Comparison of ENCODE assay signal across 8 cellular contexts in genomic region chr12:95943231-95943842, GRCh38. TPM values are rescaled to one million over a fixed set of nuclear protein-coding genes. Genes with fewer than 3 reads are reported as not detected.
DNase-seq lines count a peak whose midpoint lies in the region; ATAC-seq, FAIRE-seq and TF ChIP-seq lines count a peak whose summit lies in the region.

A gene with protein sequence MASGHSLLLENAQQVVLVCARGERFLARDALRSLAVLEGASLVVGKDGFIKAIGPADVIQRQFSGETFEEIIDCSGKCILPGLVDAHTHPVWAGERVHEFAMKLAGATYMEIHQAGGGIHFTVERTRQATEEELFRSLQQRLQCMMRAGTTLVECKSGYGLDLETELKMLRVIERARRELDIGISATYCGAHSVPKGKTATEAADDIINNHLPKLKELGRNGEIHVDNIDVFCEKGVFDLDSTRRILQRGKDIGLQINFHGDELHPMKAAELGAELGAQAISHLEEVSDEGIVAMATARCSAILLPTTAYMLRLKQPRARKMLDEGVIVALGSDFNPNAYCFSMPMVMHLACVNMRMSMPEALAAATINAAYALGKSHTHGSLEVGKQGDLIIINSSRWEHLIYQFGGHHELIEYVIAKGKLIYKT (plus strand): TSS chr12:95943331. CDS start chr12:95943399, 68 bp downstream.

- in situ Hi-C loops in transverse colon (cut with MboI; ENCODE audit: low pct_ligation_motif_present in 1 of 4, low pct_unique_long_range_greater_than_20kb in 1 of 4, low sequenced_read_pairs in 3 of 4), result no loop called here

- TF ChIP-seq POLR2A in transverse colon (IDR thresholded peaks at IDR 0.05), result no peak

- H3K9me2 ChIP-seq in PC-9 (ENCODE audit: insufficient read depth), result no peaks in the 10 kb centered on the region

- peak within 1 kb of the TSS; percentile 83 for H2AFZ ChIP-seq in PC-9

- intact Hi-C loops in PC-9 (cut with micrococcal nuclease; ENCODE audit: unreplicated experiment) (no loop called here), transverse colon (cut with DNase I; ENCODE audit: low total_unique reads) (no loop called here)

- CTCF ChIA-PET in PC-9 (lab: Charles Lee), result no interaction called here

- H3K9me3 ChIP-seq in BLaER1 (no peaks in the 10 kb centered on the region), PC-9 (ENCODE audit: insufficient read depth, low read depth) (no peaks in the 10 kb centered on the region), transverse colon (no peaks in the 10 kb centered on the region)

- H3F3A ChIP-seq in PC-9 (ENCODE audit: insufficient read depth, low read depth), result no peaks in the 10 kb centered on the region

- H3K4me1 ChIP-seq in BLaER1 (peaks cover 8% of the 10 kb centered on the region; the same call in 1 of the 2 replicates), PC-9 (replicated peaks; ENCODE audit: insufficient read depth) (peaks cover 5% of the 10 kb centered on the region; the same call in 1 of the 2 replicates), transverse colon (peaks cover 0 to 17% (median 6%) of the 10 kb centered on the region in 4 donors)

- TF ChIP-seq EP300 in transverse colon (IDR thresholded peaks at IDR 0.05; ENCODE audit: low read depth), result no peak

- H3K27ac ChIP-seq in BLaER1 (peak within 1 kb of the TSS; percentile 89), PC-9 (peak within 1 kb of the TSS; percentile 52), transverse colon (peak within 1 kb of the TSS; percentile 79 to 92 (median 86))

- 0% methylated on average over 42 of the region's 48 CpGs; no CpG with 5 or more reads in 1 of the 2 donors for WGBS in transverse colon (ENCODE audit: low coverage in 1 of 2), 2 donors

- peak within 1 kb of the TSS; percentile 93 for H3K4me2 ChIP-seq in BLaER1
- peak within 1 kb of the TSS; percentile 78 for H3K4me2 ChIP-seq in PC-9

- no TSS peak for BruUV-seq in PC-9 (replicated peaks; lab: Mats Ljungman, UMichigan)

- peak within 1 kb of the TSS; percentile 86 for H3K9ac ChIP-seq in BLaER1

- H4K20me1 ChIP-seq in BLaER1 (no peaks in the 10 kb centered on the region), PC-9 (ENCODE audit: insufficient read depth) (no peaks in the 10 kb centered on the region)

- TF ChIP-seq CTCF in PC-9 (conservative IDR thresholded peaks at IDR 0.05) (no peak; the same call in 1 of the 2 replicates), transverse colon (IDR thresholded peaks at IDR 0.05) (peak in 4 of 5 experiments; percentile 17 to 46 (median 24))

- H3K27me3 ChIP-seq in BLaER1 (no peaks in the 10 kb centered on the region), PC-9 (ENCODE audit: insufficient read depth, low read depth) (no peaks in the 10 kb centered on the region), transverse colon (no peaks in the 10 kb centered on the region)

- peak; percentile 51 for DNase-seq in GM19239 (ENCODE audit: insufficient read length, low spot score)
- DNase-seq in PC-9, result peak; percentile 36 to 59
- peak; percentile 86 for DNase-seq in activated effector memory CD4-positive, alpha-beta T cell treated with anti-CD3 and anti-CD28 coated beads, Interleukin-2, amount 50 U/mL, for 16 hours
- DNase-seq in foreskin melanocyte, result peak; percentile 44
- DNase-seq in nucleus accumbens (lab: John Stamatoyannopoulos, UW), result peak in 38 of 56 donors; percentile 13 to 77 (median 47)
- peak; percentile 62 for DNase-seq in transverse colon

- POLR2A ChIA-PET in PC-9 (lab: Charles Lee; ENCODE audit: unreplicated experiment), result interaction anchor here (0.7 kb wide), 1 partner anchor 76 kb away, joined by 3 read pairs; no protein-coding TSS in a partner anchor

- H3K36me3 ChIP-seq in BLaER1 (no peaks in the 10 kb centered on the region), PC-9 (ENCODE audit: low read depth) (no peaks in the 10 kb centered on the region), transverse colon (no peaks in the 10 kb centered on the region)

- H3K79me2 ChIP-seq in PC-9 (ENCODE audit: low read depth), result 0 out of 2 replicates have a peak, but pooled peaks cover 3% of the 10 kb centered on the region

- H3K4me3 ChIP-seq in BLaER1, result peak within 1 kb of the TSS; percentile 76
- peak within 1 kb of the TSS; percentile 85 for H3K4me3 ChIP-seq in PC-9
- peak within 1 kb of the TSS; percentile 51 to 83 (median 74) for H3K4me3 ChIP-seq in transverse colon

- no peak for FAIRE-seq in GM19239 (lab: Jason Lieb, UNC)

- peak; percentile 64 for ATAC-seq in HG03354 (IDR thresholded peaks at IDR 0.05; ENCODE audit: poor library complexity, severe bottlenecking, unreplicated experiment)

RNA-seq across cellular contexts. Expression of the gene that starts here (rescaled TPM):
- total RNA-seq in PC-9 (2021) (2.9 TPM in 2 replicates), transverse colon (under 1 TPM in 2 of 4 donors, not detected in 2; 0.55 to 0.64 TPM)

Comparison
In these comparisons a context has a peak if more than half of its experiments do, and no peak if none do; other contexts are left out.
1. Peak in every context shown above with its lines: DNase-seq, ATAC-seq, H3K4me3 ChIP-seq and H3K27ac ChIP-seq.
2. Peak in DNase-seq, H3K4me3 ChIP-seq and H3K27ac ChIP-seq in transverse colon; RNA of the gene not detected or under 1 TPM.